Comparison of ENCODE assay signal across 8 cellular contexts in genomic region chr7:98641646-98642489, GRCh38. TPM values are rescaled to one million over a fixed set of nuclear protein-coding genes. Genes with fewer than 3 reads are reported as not detected.
DNase-seq lines count a peak whose midpoint lies in the region; ATAC-seq, FAIRE-seq and TF ChIP-seq lines count a peak whose summit lies in the region.

No MANE protein-coding gene starts in this region.

- H3K36me3 Mint-ChIP-seq in endothelial cell (ENCODE audit: low read depth, unreplicated experiment): no peaks in the 10 kb centered on the region
- H3K36me3 Mint-ChIP-seq in activated T-helper 2 cell treated with anti-CD3 and anti-CD28 coated beads, Interferon-gamma antibody, Interleukin-2, Interleukin-4, amounts not matched to agents 10 μg/mL and 5 μg/mL and 100 μg/mL, durations not matched to agents 14 hours and 24 hours and 36 hours (ENCODE audit: low read depth): no peaks in the 10 kb centered on the region

- TF ChIP-seq CTCF in endothelial cell (IDR thresholded peaks at IDR 0.05; ENCODE audit: unreplicated experiment): no peak

- DNase-seq in GM18507 (ENCODE audit: extremely low spot score, insufficient read length, low read depth) (peak; percentile 45), endothelial cell (ENCODE audit: low spot score) (peak; percentile 18), DMS114 treated with DMSO at 0.1 percent for 48 hours (lab: John Stamatoyannopoulos, UW; ENCODE audit: unreplicated experiment) (no peak), NCI-H2196 (lab: John Stamatoyannopoulos, UW; ENCODE audit: unreplicated experiment) (no peak)
- no peak for DNase-seq in stimulated activated naive CD4-positive, alpha-beta T cell (lab: John Stamatoyannopoulos, UW)
- DNase-seq in activated T-helper 2 cell treated with anti-CD3 and anti-CD28 coated beads, Interferon-gamma antibody, Interleukin-2, Interleukin-4, amounts not matched to agents 10 μg/mL and 5 μg/mL and 100 μg/mL, durations not matched to agents 14 hours and 24 hours and 36 hours (ENCODE audit: low spot score): no peak

- no peak overlapping the region for H3K4me3 Mint-ChIP-seq in endothelial cell (ENCODE audit: unreplicated experiment)
- no peak overlapping the region for H3K4me3 Mint-ChIP-seq in activated T-helper 2 cell treated with anti-CD3 and anti-CD28 coated beads, Interferon-gamma antibody, Interleukin-2, Interleukin-4, amounts not matched to agents 10 μg/mL and 5 μg/mL and 100 μg/mL, durations not matched to agents 14 hours and 24 hours and 36 hours (ENCODE audit: low read depth)

- intact Hi-C loops in activated T-helper 2 cell treated with anti-CD3 and anti-CD28 coated beads, Interferon-gamma antibody, Interleukin-2, Interleukin-4, amounts not matched to agents 10 μg/mL and 5 μg/mL and 100 μg/mL, durations not matched to agents 14 hours and 24 hours and 36 hours (cut with micrococcal nuclease): no loop called here

- FAIRE-seq in GM18507 (lab: Jason Lieb, UNC): peak; percentile 95

- no peaks in the 10 kb centered on the region for H3K9me3 Mint-ChIP-seq in endothelial cell (ENCODE audit: unreplicated experiment)
- H3K9me3 Mint-ChIP-seq in activated T-helper 2 cell treated with anti-CD3 and anti-CD28 coated beads, Interferon-gamma antibody, Interleukin-2, Interleukin-4, amounts not matched to agents 10 μg/mL and 5 μg/mL and 100 μg/mL, durations not matched to agents 14 hours and 24 hours and 36 hours: peaks cover 11% of the 10 kb centered on the region

- H3K27ac Mint-ChIP-seq in endothelial cell (ENCODE audit: unreplicated experiment): peak overlapping the region; percentile 38
- H3K27ac Mint-ChIP-seq in activated T-helper 2 cell treated with anti-CD3 and anti-CD28 coated beads, Interferon-gamma antibody, Interleukin-2, Interleukin-4, amounts not matched to agents 10 μg/mL and 5 μg/mL and 100 μg/mL, durations not matched to agents 14 hours and 24 hours and 36 hours: no peak overlapping the region

- peak; percentile 74 for ATAC-seq in GM21619 (IDR thresholded peaks at IDR 0.05; ENCODE audit: unreplicated experiment)
- ATAC-seq in HG03571 (IDR thresholded peaks at IDR 0.05; ENCODE audit: unreplicated experiment): peak; percentile 79

- peaks cover 4% of the 10 kb centered on the region for H3K4me1 Mint-ChIP-seq in endothelial cell (ENCODE audit: unreplicated experiment)
- H3K4me1 Mint-ChIP-seq in activated T-helper 2 cell treated with anti-CD3 and anti-CD28 coated beads, Interferon-gamma antibody, Interleukin-2, Interleukin-4, amounts not matched to agents 10 μg/mL and 5 μg/mL and 100 μg/mL, durations not matched to agents 14 hours and 24 hours and 36 hours (ENCODE audit: low read depth): no peaks in the 10 kb centered on the region

- no peaks in the 10 kb centered on the region for H3K27me3 Mint-ChIP-seq in endothelial cell (ENCODE audit: unreplicated experiment)
- H3K27me3 Mint-ChIP-seq in activated T-helper 2 cell treated with anti-CD3 and anti-CD28 coated beads, Interferon-gamma antibody, Interleukin-2, Interleukin-4, amounts not matched to agents 10 μg/mL and 5 μg/mL and 100 μg/mL, durations not matched to agents 14 hours and 24 hours and 36 hours (ENCODE audit: low read depth): no peaks in the 10 kb centered on the region

RNA-seq across cellular contexts. Expression of gene NPTX2, which starts 24.8 kb away (rescaled TPM):
- 0.44 TPM for total RNA-seq in endothelial cell (ENCODE audit: unreplicated experiment)
- total RNA-seq in activated T-helper 2 cell treated with anti-CD3 and anti-CD28 coated beads, Interferon-gamma antibody, Interleukin-2, Interleukin-4, amounts not matched to agents 10 μg/mL and 5 μg/mL and 100 μg/mL, durations not matched to agents 14 hours and 24 hours and 36 hours: 0.28 and 0.32 TPM in 2 replicates

Comparison
In these comparisons a context has a peak if more than half of its experiments do, and no peak if none do; other contexts are left out.
1. DNase-seq: peak in GM18507 (single experiment) and endothelial cell (single experiment); none in DMS114 treated with DMSO at 0.1 percent for 48 hours (single experiment), stimulated activated naive CD4-positive, alpha-beta T cell (0 of 6), activated T-helper 2 cell treated with anti-CD3 and anti-CD28 coated beads, Interferon-gamma antibody, Interleukin-2, Interleukin-4, amounts not matched to agents 10 μg/mL and 5 μg/mL and 100 μg/mL, durations not matched to agents 14 hours and 24 hours and 36 hours (single experiment) and NCI-H2196 (single experiment).